In the genomic region with DNA sequence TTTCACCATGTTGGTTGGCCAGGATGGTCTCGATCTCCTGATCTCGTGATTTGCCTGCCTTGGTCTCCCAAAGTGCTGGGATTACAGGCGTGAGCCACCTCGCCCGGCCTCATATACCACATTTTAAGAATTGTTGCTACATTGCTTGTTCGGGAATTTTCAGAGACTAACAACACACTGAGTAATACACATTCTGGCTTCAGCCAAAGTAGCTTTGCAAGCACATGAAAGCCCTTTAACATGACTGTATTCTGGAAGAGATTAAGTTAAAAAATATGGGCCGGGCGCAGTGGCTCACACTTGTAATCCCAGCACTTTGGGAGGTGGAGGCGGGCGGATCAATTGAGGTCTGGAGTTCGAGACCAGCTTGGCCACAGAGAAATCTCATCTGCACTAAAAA, we compare ENCODE assay signal across 25 cellular contexts. TPM values are rescaled to one million over a fixed set of nuclear protein-coding genes. Genes with fewer than 3 reads are reported as not detected.
A peak's percentile ranks its signal among the peaks of the same experiment; 100 is the strongest.
DNase-seq lines count a peak whose midpoint lies in the region; ATAC-seq and TF ChIP-seq lines count a peak whose summit lies in the region.
"Had no signal": no experiment of that assay in that cellular context is flagged by ENCODE, and none has a peak within 500 bp of the region (broad histone marks: within the 10 kb centered on the region; RNA-seq: fewer than 3 reads in every experiment).

No MANE protein-coding gene starts in this region.

- no peak for TF ChIP-seq POLR2A in IMR-90 (IDR thresholded peaks at IDR 0.05; ENCODE audit: low read depth, low read length)

- DNase-seq in AG10803 (ENCODE audit: low read depth) (peak; percentile 8), IMR-90 (peak; percentile 25), mesendoderm (no peak), colonic mucosa (no peak), amygdala (lab: John Stamatoyannopoulos, UW) (no peak), DMS 273 (lab: John Stamatoyannopoulos, UW; ENCODE audit: unreplicated experiment) (no peak)
- no peak for DNase-seq in activated naive CD8-positive, alpha-beta T cell treated with anti-CD3 and anti-CD28 coated beads, Interleukin-2, amount 50 U/mL, for 24 hours
- DNase-seq: cortex of kidney; kidney; left ventricle myocardium superior; occipital lobe; psoas muscle; stimulated activated CD4-positive, alpha-beta T cell treated with anti-CD3 and anti-CD28 coated beads, Interleukin-4, amount 100 ng/mL, for 1 hour had no signal

- H3K79me1 ChIP-seq in IMR-90 (ENCODE audit: low read depth in 1 of 2, low read length in 2 of 2) = no peaks in the 10 kb centered on the region
- no peaks in the 10 kb centered on the region for H3K79me1 ChIP-seq in mesendoderm (ENCODE audit: low read length)

- H3K4me2 ChIP-seq in IMR-90 (ENCODE audit: low read depth, low read length) (no peak overlapping the region), mesendoderm (ENCODE audit: low read length) (no peak overlapping the region)

- H3K36me3 ChIP-seq in IMR-90 (ENCODE audit: control insufficient read depth, insufficient read depth, low read length) (no peaks in the 10 kb centered on the region), mesendoderm (ENCODE audit: control insufficient read depth, insufficient read depth, low read length) (no peaks in the 10 kb centered on the region), colonic mucosa (no peaks in the 10 kb centered on the region)
- H3K36me3 ChIP-seq: BLaER1 treated with 17β-estradiol and CSF1 and Interleukin-3, amounts not matched to agents 10 nM and 100 nM; cardiac muscle cell; heart right ventricle; Peyer's patch; tibial nerve had no signal

- in situ Hi-C loops in IMR-90 (cut with MboI; ENCODE audit: low sequenced_read_pairs) = loop anchor here (5.0 to 25.0 kb wide), 3 partner anchors 56 to 409 kb away; no protein-coding TSS in a partner anchor

- no peaks in the 10 kb centered on the region for H3K79me2 ChIP-seq in mesendoderm (ENCODE audit: control insufficient read depth, insufficient read depth, low read length)

- H2BK120ac ChIP-seq in IMR-90 (ENCODE audit: low read depth, low read length) (no peak overlapping the region), mesendoderm (ENCODE audit: low read depth, low read length) (peak overlapping the region; percentile 78)

- H4K8ac ChIP-seq in IMR-90 (ENCODE audit: low read depth in 2 of 2, low read length in 2 of 2) = no peak overlapping the region
- H4K8ac ChIP-seq in mesendoderm (ENCODE audit: low read depth, low read length) = peak overlapping the region; percentile 90

- H3K9me1 ChIP-seq in IMR-90 (ENCODE audit: insufficient read depth, low read length) = no peaks in the 10 kb centered on the region

- no peak overlapping the region for H3K9ac ChIP-seq in IMR-90 (ENCODE audit: low read depth, low read length)
- no peak overlapping the region for H3K9ac ChIP-seq in mesendoderm (ENCODE audit: low read length)
- no peak overlapping the region for H3K9ac ChIP-seq in colonic mucosa (ENCODE audit: low read depth in 2 of 2, low read length in 2 of 2)

- H2BK5ac ChIP-seq in IMR-90 (ENCODE audit: low read depth, low read length, poor library complexity, severe bottlenecking) (no peak overlapping the region), mesendoderm (ENCODE audit: low read length) (no peak overlapping the region)

- no peak overlapping the region for H4K91ac ChIP-seq in IMR-90 (ENCODE audit: insufficient read depth, low read depth, low read length)

- POLR2A ChIA-PET in IMR-90 (lab: Charles Lee; ENCODE audit: unreplicated experiment) = no interaction called here

- H3K4me3 ChIP-seq in AG10803 (ENCODE audit: low read length) = no peak overlapping the region
- no peak overlapping the region for H3K4me3 ChIP-seq in IMR-90 (ENCODE audit: insufficient read depth, low read depth, low read length)
- no peak overlapping the region for H3K4me3 ChIP-seq in mesendoderm (ENCODE audit: low read length)
- no peak overlapping the region for H3K4me3 ChIP-seq in colonic mucosa
- H3K4me3 ChIP-seq: BLaER1 treated with 17β-estradiol and CSF1 and Interleukin-3, amounts not matched to agents 10 nM and 100 nM; cardiac muscle cell; heart right ventricle; Peyer's patch; psoas muscle; tibial nerve had no signal

- H3K9me3 Mint-ChIP-seq in activated naive CD8-positive, alpha-beta T cell treated with anti-CD3 and anti-CD28 coated beads, Interleukin-2, amount 50 U/mL, for 24 hours = no peaks in the 10 kb centered on the region
- H3K9me3 Mint-ChIP-seq: effector memory CD8-positive, alpha-beta T cell; IgD-negative memory B cell; naive B cell; T-helper 2 cell treated with Interferon-gamma antibody and Interleukin-4, amounts not matched to agents 5 μg/mL and 100 μg/mL, for 36 hours had no signal

- no peak overlapping the region for H3K14ac ChIP-seq in IMR-90 (replicated peaks; ENCODE audit: low read depth, low read length)

- H2AFZ ChIP-seq in IMR-90 (replicated peaks; ENCODE audit: low read length, poor library complexity) = no peak overlapping the region

- H3K18ac ChIP-seq in IMR-90 (ENCODE audit: low read depth, low read length) = no peak overlapping the region
- H3K18ac ChIP-seq in mesendoderm (ENCODE audit: low read length) = no peak overlapping the region

- H3K23ac ChIP-seq in IMR-90 (ENCODE audit: low read depth, low read length) = no peak overlapping the region
- H3K23ac ChIP-seq in mesendoderm (ENCODE audit: low read length) = no peak overlapping the region

- CTCF ChIA-PET in IMR-90 (lab: Yijun Ruan, JAX) = interaction anchor here (1.0 to 4.9 kb wide), 8 partner anchors 19 to 273 kb away, joined by 3 to 39 read pairs (median 4); no protein-coding TSS in a partner anchor

- peaks cover 4% of the 10 kb centered on the region for H3K4me1 ChIP-seq in IMR-90 (ENCODE audit: control insufficient read depth, insufficient read depth, low read length)
- peaks cover 12% of the 10 kb centered on the region for H3K4me1 ChIP-seq in mesendoderm (ENCODE audit: control insufficient read depth, low read depth, low read length)
- no peaks in the 10 kb centered on the region for H3K4me1 ChIP-seq in colonic mucosa
- H3K4me1 ChIP-seq: Peyer's patch, psoas muscle, tibial nerve had no signal

- no peak overlapping the region for H2BK15ac ChIP-seq in IMR-90 (ENCODE audit: low read depth, low read length)
- H2BK15ac ChIP-seq in mesendoderm (replicated peaks; ENCODE audit: low read depth) = peak overlapping the region; percentile 6

- no peak overlapping the region for H2AK5ac ChIP-seq in IMR-90 (ENCODE audit: low read depth, low read length)
- H2AK5ac ChIP-seq in mesendoderm (ENCODE audit: low read length) = no peak overlapping the region

- peak overlapping the region; percentile 40 for H3K27ac Mint-ChIP-seq in activated naive CD8-positive, alpha-beta T cell treated with anti-CD3 and anti-CD28 coated beads, Interleukin-2, amount 50 U/mL, for 24 hours

- H3K27ac ChIP-seq in IMR-90 (ENCODE audit: insufficient read depth, low read length) (no peak overlapping the region), mesendoderm (ENCODE audit: low read depth, low read length) (no peak overlapping the region), colonic mucosa (no peak overlapping the region)
- H3K27ac ChIP-seq: cardiac muscle cell, psoas muscle, tibial nerve, VCaP had no signal

- no peak overlapping the region for H3K4me3 Mint-ChIP-seq in activated naive CD8-positive, alpha-beta T cell treated with anti-CD3 and anti-CD28 coated beads, Interleukin-2, amount 50 U/mL, for 24 hours
- H3K4me3 Mint-ChIP-seq: T-helper 2 cell treated with Interferon-gamma antibody and Interleukin-4, amounts not matched to agents 5 μg/mL and 100 μg/mL, for 36 hours had no signal

- peaks cover 63% of the 10 kb centered on the region for H3K36me3 Mint-ChIP-seq in activated naive CD8-positive, alpha-beta T cell treated with anti-CD3 and anti-CD28 coated beads, Interleukin-2, amount 50 U/mL, for 24 hours (ENCODE audit: low read depth)
- H3K36me3 Mint-ChIP-seq: IgD-negative memory B cell, naive B cell had no signal

- no peaks in the 10 kb centered on the region for H3K27me3 ChIP-seq in IMR-90 (ENCODE audit: control insufficient read depth, insufficient read depth, low read length)
- H3K27me3 ChIP-seq in mesendoderm (ENCODE audit: insufficient read depth, low read length, poor library complexity) = no peaks in the 10 kb centered on the region
- H3K27me3 ChIP-seq in colonic mucosa = no peaks in the 10 kb centered on the region
- H3K27me3 ChIP-seq: BLaER1 treated with 17β-estradiol and CSF1 and Interleukin-3, amounts not matched to agents 10 nM and 100 nM; cardiac muscle cell; Peyer's patch; tibial nerve had no signal

- dilution Hi-C loops in IMR-90 (cut with HindIII; ENCODE audit: low sequenced_read_pairs, unreplicated experiment) = loop anchor here (25.0 kb wide), 1 partner anchor 184 kb away; no protein-coding TSS in a partner anchor

- H2BK20ac ChIP-seq in IMR-90 (ENCODE audit: low read depth, low read length) = no peak overlapping the region

- H4K5ac ChIP-seq in IMR-90 (ENCODE audit: low read depth, low read length) = no peak overlapping the region; the same call in 1 of the 2 replicates
- peak overlapping the region; percentile 29 for H4K5ac ChIP-seq in mesendoderm (ENCODE audit: low read length)

- TF ChIP-seq RAD21 in IMR-90 (IDR thresholded peaks at IDR 0.05; ENCODE audit: low read length) = no peak

- BruUV-seq in IMR-90 (replicated peaks; lab: Mats Ljungman, UMichigan) = no TSS peak

- H2AK9ac ChIP-seq in IMR-90 (replicated peaks; ENCODE audit: low read depth, low read length, poor library complexity) = no peak overlapping the region

- H3K4me1 Mint-ChIP-seq in activated naive CD8-positive, alpha-beta T cell treated with anti-CD3 and anti-CD28 coated beads, Interleukin-2, amount 50 U/mL, for 24 hours = peaks cover 92% of the 10 kb centered on the region

- 93% methylated on average over 3 of the region's 11 CpGs; no CpG with 5 or more reads in 1 of the 2 experiments for WGBS in IMR-90 (ENCODE audit: extremely low coverage in 2 of 2, insufficient read length in 1 of 2), 2 experiments
- no CpG with 5 or more reads among the region's 11 CpGs for WGBS in mesendoderm (ENCODE audit: extremely low coverage, insufficient coverage, low lambda C conversion rate)

- H3K9me3 ChIP-seq in IMR-90 (ENCODE audit: control insufficient read depth, insufficient read depth, low read length) (no peaks in the 10 kb centered on the region), colonic mucosa (no peaks in the 10 kb centered on the region)
- H3K9me3 ChIP-seq: BLaER1 treated with 17β-estradiol and CSF1 and Interleukin-3, amounts not matched to agents 10 nM and 100 nM; Caco-2; heart right ventricle; Peyer's patch; psoas muscle; tibial nerve had no signal

- intact Hi-C loops in IMR-90 (cut with micrococcal nuclease) (loop anchor here (5.0 kb wide), 1 partner anchor 71 kb away; no protein-coding TSS in a partner anchor), colonic mucosa (cut with DNase I) (loop anchor here (5.0 kb wide), 3 partner anchors 56 to 271 kb away; no protein-coding TSS in a partner anchor)

- TF ChIP-seq CTCF in AG10803 (conservative IDR thresholded peaks at IDR 0.05; ENCODE audit: low read length) = no peak
- TF ChIP-seq CTCF in IMR-90 (conservative IDR thresholded peaks at IDR 0.05; ENCODE audit: low read depth, low read length) = no peak
- no peak for TF ChIP-seq CTCF in colonic mucosa (IDR thresholded peaks at IDR 0.05)

- no peak for ATAC-seq in IMR-90 (ENCODE audit: low read depth)
- ATAC-seq in activated naive CD8-positive, alpha-beta T cell treated with anti-CD3 and anti-CD28 coated beads, Interleukin-2, amount 50 U/mL, for 24 hours = no peak
- no peak for ATAC-seq in GM21423 (IDR thresholded peaks at IDR 0.05; ENCODE audit: unreplicated experiment)
- ATAC-seq: left ventricle myocardium superior had no signal

- no peaks in the 10 kb centered on the region for H4K20me1 ChIP-seq in IMR-90 (ENCODE audit: insufficient read depth, low read length)
- H4K20me1 ChIP-seq: BLaER1 treated with 17β-estradiol and CSF1 and Interleukin-3, amounts not matched to agents 10 nM and 100 nM had no signal

- no peak overlapping the region for H3K4ac ChIP-seq in IMR-90 (ENCODE audit: low read depth, low read length)
- peak overlapping the region; percentile 37 for H3K4ac ChIP-seq in mesendoderm (ENCODE audit: low read depth, low read length)

- H3K56ac ChIP-seq in IMR-90 (ENCODE audit: extremely low read depth, insufficient read depth, low read length) (no peak overlapping the region), mesendoderm (ENCODE audit: low read length) (no peak overlapping the region)

- H3K27me3 Mint-ChIP-seq in activated naive CD8-positive, alpha-beta T cell treated with anti-CD3 and anti-CD28 coated beads, Interleukin-2, amount 50 U/mL, for 24 hours = peaks cover 3% of the 10 kb centered on the region
- H3K27me3 Mint-ChIP-seq: effector memory CD8-positive, alpha-beta T cell had no signal

RNA-seq across cellular contexts. Expression of a gene that starts 15.0 kb away (rescaled TPM):
- total RNA-seq in IMR-90 (2012; rRNA removed) (not detected in 2 replicates), colonic mucosa (not detected)
- not detected in 2 replicates for polyA plus RNA-seq in IMR-90 (2012; rRNA removed)
- not detected in 2 replicates for polyA plus RNA-seq in IMR-90 (2012; cell fraction: cytosol; rRNA removed)
- polyA plus RNA-seq in IMR-90 (2012; cell fraction: nucleus; rRNA removed; ENCODE audit: low replicate concordance) = not detected in 2 replicates
- polyA plus RNA-seq in mesendoderm (2013, experiment 1 of 2) = 0.31 TPM
- 0.45 TPM for polyA plus RNA-seq in mesendoderm (2013, experiment 2 of 2)
- total RNA-seq: Caco-2, cardiac muscle cell, left ventricle myocardium superior had no signal
- polyA plus RNA-seq: cardiac muscle cell had no signal

RNA-seq across cellular contexts. Expression of a gene that starts 29.3 kb away (rescaled TPM):
- total RNA-seq in IMR-90 (2012; rRNA removed) = 0.54 and 0.56 TPM in 2 replicates
- polyA plus RNA-seq in IMR-90 (2012; rRNA removed) = 0.46 and 0.51 TPM in 2 replicates
- polyA plus RNA-seq in IMR-90 (2012; cell fraction: cytosol; rRNA removed) = 0.14 and 0.24 TPM in 2 replicates
- 0.11 and 0.48 TPM in 2 replicates for polyA plus RNA-seq in IMR-90 (2012; cell fraction: nucleus; rRNA removed; ENCODE audit: low replicate concordance)
- 1.2 TPM for polyA plus RNA-seq in mesendoderm (2013, experiment 1 of 2)
- 1.2 TPM for polyA plus RNA-seq in mesendoderm (2013, experiment 2 of 2)
- total RNA-seq in colonic mucosa = 1 to 10 TPM in 1 of 2 donors, under 1 TPM in 1; 0.84 to 1.9 TPM

Comparison
In these comparisons a context has a peak if more than half of its experiments do, and no peak if none do; other contexts are left out.
1. DNase-seq: peak in AG10803 (single experiment) and IMR-90 (single experiment); none in activated naive CD8-positive, alpha-beta T cell treated with anti-CD3 and anti-CD28 coated beads, Interleukin-2, amount 50 U/mL, for 24 hours (single experiment), mesendoderm (single experiment), colonic mucosa (single experiment), amygdala (0 of 56) and DMS 273 (single experiment).